Comparison of ENCODE assay signal across 15 cellular contexts in genomic region chr19:47509170-47509847, GRCh38. TPM values are rescaled to one million over a fixed set of nuclear protein-coding genes. Genes with fewer than 3 reads are reported as not detected.
DNase-seq lines count a peak whose midpoint lies in the region; ATAC-seq and TF ChIP-seq lines count a peak whose summit lies in the region.
"Had no signal": no experiment of that assay in that cellular context is flagged by ENCODE, and none has a peak within 500 bp of the region (broad histone marks: within the 10 kb centered on the region; RNA-seq: fewer than 3 reads in every experiment).

No MANE protein-coding gene starts in this region.

- no peak overlapping the region for H2AFZ ChIP-seq in H9 (ENCODE audit: low read length)

- no peak overlapping the region for H4K8ac ChIP-seq in H9 (replicated peaks; ENCODE audit: insufficient read length, low read depth, low read length)

- no peaks in the 10 kb centered on the region for H3K9me3 Mint-ChIP-seq in H9
- H3K9me3 Mint-ChIP-seq: activated T-cell treated with anti-CD3 and anti-CD28 coated beads, Interleukin-2, amount 50 U/mL, for 72 hours had no signal

- H2BK5ac ChIP-seq in H9 (ENCODE audit: insufficient read length, low read length), result no peak overlapping the region

- H3K18ac ChIP-seq in H9 (ENCODE audit: insufficient read length, low read depth, low read length), result no peak overlapping the region

- TF ChIP-seq CTCF in H9 (conservative IDR thresholded peaks at IDR 0.05) (no peak), adrenal gland (IDR thresholded peaks at IDR 0.05) (no peak), gastroesophageal sphincter (IDR thresholded peaks at IDR 0.05) (no peak)

- H3K23me2 ChIP-seq in H9 (ENCODE audit: insufficient read length, low read depth, low read length, poor library complexity, severe bottlenecking), result peaks cover 3% of the 10 kb centered on the region

- no peak for DNase-seq in H9
- DNase-seq in adrenal gland, result peak in 2 of 7 donors; percentile 21 to 31
- DNase-seq in NCI-H1417 (lab: John Stamatoyannopoulos, UW), result no peak
- no peak for DNase-seq in stimulated activated CD4-positive, alpha-beta T cell treated with anti-CD3 and anti-CD28 coated beads, Interleukin-2, amount 100 ng/mL, for 24 hours
- DNase-seq: activated CD4-positive, alpha-beta T cell treated with anti-CD3 and anti-CD28 coated beads for 4 hours; activated T-cell treated with anti-CD3 and anti-CD28 coated beads, Interleukin-2, amount 50 U/mL, for 72 hours; NCI-H1436; NCI-H526 had no signal

- H3K9ac ChIP-seq in H9 (ENCODE audit: extremely low read depth, insufficient read length, low read length), result no peak overlapping the region
- peak overlapping the region; percentile 47 to 100 (median 51) for H3K9ac ChIP-seq in skeletal muscle tissue (ENCODE audit: low read depth in 1 of 3, low read length in 3 of 3)

- ATAC-seq in gastroesophageal sphincter (no peak), GM21367 (IDR thresholded peaks at IDR 0.05; ENCODE audit: unreplicated experiment) (no peak)
- ATAC-seq: activated T-cell treated with anti-CD3 and anti-CD28 coated beads, Interleukin-2, amount 50 U/mL, for 72 hours; K562; Panc1 had no signal

- H3T11ph ChIP-seq in H9 (ENCODE audit: low read length), result no peak overlapping the region

- no peak overlapping the region for H3K4ac ChIP-seq in H9 (ENCODE audit: low read depth, low read length)

- H3K9me3 ChIP-seq in H9 (ENCODE audit: control insufficient read depth, low read depth, low read length), result no peaks in the 10 kb centered on the region
- H3K9me3 ChIP-seq in adrenal gland (replicated peaks in 1 of 3), result no peaks in the 10 kb centered on the region
- no peaks in the 10 kb centered on the region for H3K9me3 ChIP-seq in gastroesophageal sphincter
- H3K9me3 ChIP-seq in skeletal muscle tissue (ENCODE audit: control insufficient read depth in 3 of 3, low read length in 3 of 3), result no peaks in the 10 kb centered on the region

- TF ChIP-seq EP300 in gastroesophageal sphincter (IDR thresholded peaks at IDR 0.05), result no peak

- H3K36me3 ChIP-seq in adrenal gland (replicated peaks in 1 of 2) (peaks cover 0 to under 1% of the 10 kb centered on the region in 2 donors), gastroesophageal sphincter (peaks cover 0 to 17% of the 10 kb centered on the region in 2 donors), skeletal muscle tissue (ENCODE audit: control insufficient read depth in 3 of 3, insufficient read depth in 3 of 3, low read length in 3 of 3) (peaks cover 0 to 3% (median 1%) of the 10 kb centered on the region in 3 donors)

- no peak overlapping the region for H4K5ac ChIP-seq in H9 (ENCODE audit: insufficient read length, low read depth, low read length)

- H3K79me1 ChIP-seq in H9 (ENCODE audit: insufficient read depth, low read depth, low read length, poor library complexity, severe bottlenecking), result peaks cover 12% of the 10 kb centered on the region

- WGBS in H9 (ENCODE audit: extremely low coverage, insufficient read length, low lambda C conversion rate), result no CpG with 5 or more reads among the region's 20 CpGs
- WGBS in adrenal gland, 4 donors, result 68 to 74% (median 70%) methylated on average over 20 of the region's 20 CpGs
- 78 to 85% methylated on average over 4 to 16 of the region's 20 CpGs for WGBS in gastroesophageal sphincter (ENCODE audit: low coverage in 1 of 2), 2 donors

- H3K36me3 Mint-ChIP-seq in H9 (ENCODE audit: insufficient read depth in 1 of 3, low read depth in 3 of 3), result no peaks in the 10 kb centered on the region

- H4K20me1 ChIP-seq in H9 (ENCODE audit: control insufficient read depth, insufficient read depth, insufficient read length), result no peaks in the 10 kb centered on the region

- H3K14ac ChIP-seq in H9 (ENCODE audit: insufficient read depth, low read length), result no peak overlapping the region

- H2BK15ac ChIP-seq in H9 (ENCODE audit: low read depth, low read length), result no peak overlapping the region

- TF ChIP-seq POLR2A in adrenal gland (IDR thresholded peaks at IDR 0.05) (no peak), gastroesophageal sphincter (IDR thresholded peaks at IDR 0.05) (no peak)

- no peak overlapping the region for H2BK20ac ChIP-seq in H9 (ENCODE audit: low read depth, low read length, poor library complexity, severe bottlenecking)

- no peak overlapping the region for H3K27ac ChIP-seq in H9 (ENCODE audit: insufficient read length, low read depth, low read length)
- peak overlapping the region; percentile 49 to 100 (median 87) for H3K27ac ChIP-seq in adrenal gland
- H3K27ac ChIP-seq in gastroesophageal sphincter, result peak overlapping the region in 3 of 4 donors; percentile 80 to 99 (median 98)
- peak overlapping the region; percentile 100 for H3K27ac ChIP-seq in skeletal muscle tissue (ENCODE audit: low read depth, low read length)

- H3K56ac ChIP-seq in H9 (ENCODE audit: insufficient read length, low read depth, low read length), result no peak overlapping the region

- no peak overlapping the region for H2BK12ac ChIP-seq in H9 (ENCODE audit: insufficient read length, low read depth, low read length)

- H2AK5ac ChIP-seq in H9 (ENCODE audit: insufficient read length, low read length), result no peak overlapping the region

- H3K27ac Mint-ChIP-seq in H9, result peak overlapping the region in 2 of 3 experiments; percentile 20 to 23; a peak in 1 of 7 replicates
- H3K27ac Mint-ChIP-seq: activated T-cell treated with anti-CD3 and anti-CD28 coated beads, Interleukin-2, amount 50 U/mL, for 72 hours had no signal

- H3K4me3 ChIP-seq in adrenal gland (no peak overlapping the region), gastroesophageal sphincter (no peak overlapping the region), skeletal muscle tissue (ENCODE audit: low read length in 3 of 3) (peak overlapping the region; percentile 5 to 58 (median 38))
- H3K4me3 ChIP-seq: K562 had no signal

- H3K4me1 ChIP-seq in H9 (ENCODE audit: insufficient read depth, low read length), result no peaks in the 10 kb centered on the region
- H3K4me1 ChIP-seq in adrenal gland (replicated peaks in 1 of 2), result peaks cover 73 to 85% of the 10 kb centered on the region in 2 donors
- peaks cover 7 to 84% (median 63%) of the 10 kb centered on the region in 3 donors for H3K4me1 ChIP-seq in gastroesophageal sphincter
- peaks cover 88 to 98% (median 94%) of the 10 kb centered on the region in 3 donors for H3K4me1 ChIP-seq in skeletal muscle tissue (ENCODE audit: control insufficient read depth in 3 of 3, insufficient read depth in 3 of 3, low read length in 3 of 3)

- no peak overlapping the region for H3K4me2 ChIP-seq in H9 (ENCODE audit: insufficient read depth, insufficient read length, low read length)

- peaks cover 20 to 26% of the 10 kb centered on the region in 2 experiments for H3K4me1 Mint-ChIP-seq in H9

- H3K27me3 ChIP-seq in H9 (ENCODE audit: insufficient read depth, low read length) (no peaks in the 10 kb centered on the region), adrenal gland (no peaks in the 10 kb centered on the region), gastroesophageal sphincter (no peaks in the 10 kb centered on the region), skeletal muscle tissue (ENCODE audit: control insufficient read depth in 3 of 3, insufficient read depth in 3 of 3, low read length in 3 of 3) (no peaks in the 10 kb centered on the region)

- H3K79me2 ChIP-seq in H9 (ENCODE audit: insufficient read depth, low read length), result peaks cover 7% of the 10 kb centered on the region; the same call in 1 of the 2 replicates

- H3K4me3 Mint-ChIP-seq in H9, result no peak overlapping the region; a peak in 1 of 5 replicates
- H3K4me3 Mint-ChIP-seq: activated T-cell treated with anti-CD3 and anti-CD28 coated beads, Interleukin-2, amount 50 U/mL, for 72 hours had no signal

- intact Hi-C loops in adrenal gland (cut with DNase I), result no loop called here

- H2BK120ac ChIP-seq in H9 (ENCODE audit: low read depth, low read length, poor library complexity, severe bottlenecking), result no peak overlapping the region

- no peak overlapping the region for H3K23ac ChIP-seq in H9 (ENCODE audit: insufficient read length, low read depth, low read length)

- H3K27me3 Mint-ChIP-seq in H9 (ENCODE audit: low read depth), result no peaks in the 10 kb centered on the region

- H4K91ac ChIP-seq in H9 (ENCODE audit: insufficient read length, low read depth, low read length), result no peak overlapping the region

RNA-seq across cellular contexts. Expression of gene NAPA, which starts 5.6 kb away (rescaled TPM):
- total RNA-seq in H9 (2021) (62.3 and 62.8 TPM in 2 replicates), adrenal gland (100 to 1,000 TPM; 162 to 481 (median 269) TPM), gastroesophageal sphincter (100 to 1,000 TPM in 2 of 4 donors, 10 to 100 TPM in 2; 95.9 to 134 (median 112) TPM), skeletal muscle tissue (28.2 TPM)
- polyA plus RNA-seq in adrenal gland, result 100 to 1,000 TPM; 200 to 283 (median 244) TPM

RNA-seq across cellular contexts. Expression of gene KPTN, which starts 25.3 kb away (rescaled TPM):
- 33.6 and 35.4 TPM in 2 replicates for total RNA-seq in H9 (2021)
- total RNA-seq in adrenal gland, result 10 to 100 TPM in 4 of 8 donors, 1 to 10 TPM in 4; 2.9 to 25.6 (median 9.9) TPM
- 100 to 1,000 TPM in 1 of 3 donors, 10 to 100 TPM in 1, 1 to 10 TPM in 1; 7.3 to 121 (median 37.5) TPM for polyA plus RNA-seq in adrenal gland
- total RNA-seq in gastroesophageal sphincter, result 1 to 10 TPM; 2.4 to 4.3 (median 3.4) TPM
- total RNA-seq in skeletal muscle tissue, result 2.1 TPM

RNA-seq across cellular contexts. Expression of gene SLC8A2, which starts 37.6 kb away (rescaled TPM):
- total RNA-seq in H9 (2021) (10.7 and 11.3 TPM in 2 replicates), adrenal gland (1 to 10 TPM in 4 of 8 donors, under 1 TPM in 1, not detected in 3; 0.36 to 6.1 (median 4.2) TPM), gastroesophageal sphincter (10 to 100 TPM in 1 of 4 donors, 1 to 10 TPM in 3; 6.5 to 19.9 (median 9.5) TPM), skeletal muscle tissue (under 0.01 TPM)
- polyA plus RNA-seq in adrenal gland, result 1 to 10 TPM in 2 of 3 donors, under 1 TPM in 1; 0.74 to 3.1 (median 3.0) TPM
- total RNA-seq: epithelial cell of proximal tubule; T-helper 1 cell treated with Interleukin-12 subunit alpha and Interleukin-12 subunit beta and Interleukin-4 antibody, amounts not matched to agents 30 ng/mL and 1 ng/mL, for 36 hours had no signal

Comparison
In these comparisons a context has a peak if more than half of its experiments do, and no peak if none do; other contexts are left out.
1. H3K4me3 ChIP-seq: peak in skeletal muscle tissue (3 of 3); none in adrenal gland (0 of 4) and gastroesophageal sphincter (0 of 2).